Comparison of ENCODE assay signal across 11 cellular contexts in the genomic region with DNA sequence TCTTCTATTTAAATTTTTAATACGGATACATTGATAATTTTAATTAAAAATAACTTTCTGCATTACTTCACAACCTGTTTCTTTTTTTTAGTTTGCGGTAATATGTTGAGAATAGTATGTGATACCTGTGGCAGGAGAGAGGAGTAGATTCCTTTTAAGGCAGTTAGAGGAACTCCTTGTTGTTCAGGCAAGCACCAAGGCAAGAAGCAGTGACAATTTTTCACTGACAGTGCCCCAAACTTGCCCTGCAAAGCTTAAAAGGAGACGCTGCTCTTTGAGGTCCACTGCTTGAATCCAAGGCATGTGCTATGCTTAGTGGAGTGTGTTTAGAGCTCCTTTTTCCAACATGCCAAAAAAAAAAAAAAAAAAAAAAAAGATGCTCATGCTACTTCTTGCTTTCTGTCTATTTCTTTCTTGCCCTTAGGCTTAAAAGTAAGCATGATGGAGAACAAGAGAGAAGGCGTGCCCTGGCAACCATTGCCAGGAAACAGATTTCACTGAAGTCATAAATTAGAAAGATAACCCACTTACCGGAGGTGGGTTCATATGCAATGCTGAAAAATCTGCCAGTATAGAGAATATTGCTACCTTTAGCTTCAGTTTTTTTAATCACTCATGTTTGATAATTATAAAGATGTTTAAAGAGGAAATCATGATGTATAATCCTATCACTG. TPM values are rescaled to one million over a fixed set of nuclear protein-coding genes. Genes with fewer than 3 reads are reported as not detected.
A peak's percentile ranks its signal among the peaks of the same experiment; 100 is the strongest.
DNase-seq lines count a peak whose midpoint lies in the region; ATAC-seq lines count a peak whose summit lies in the region.
"Had no signal": no experiment of that assay in that cellular context is flagged by ENCODE, and none has a peak within 500 bp of the region (broad histone marks: within the 10 kb centered on the region; RNA-seq: fewer than 3 reads in every experiment).

No MANE protein-coding gene starts in this region.

- CTCF ChIA-PET in activated naive CD4-positive, alpha-beta T cell treated with anti-CD3 and anti-CD28 coated beads for 36 hours (lab: Charles Lee), result interaction anchor here (0.9 to 1.0 kb wide), 2 partner anchors 11 to 172 kb away, joined by 3 to 6 read pairs; no protein-coding TSS in a partner anchor

- H3K9me3 Mint-ChIP-seq in activated T-cell treated with anti-CD3 and anti-CD28 coated beads, Interleukin-2, amount 50 U/mL, for 24 hours, result no peaks in the 10 kb centered on the region
- no peaks in the 10 kb centered on the region for H3K9me3 Mint-ChIP-seq in activated naive CD4-positive, alpha-beta T cell treated with anti-CD3 and anti-CD28 coated beads for 36 hours
- H3K9me3 Mint-ChIP-seq in natural killer cell treated with Interleukin-12 subunit alpha and Interleukin-12 subunit beta and Interleukin-15 and Interleukin-18, amount 100 ng/mL, for 72 hours, result peaks cover 8% of the 10 kb centered on the region

- intact Hi-C loops in activated naive CD4-positive, alpha-beta T cell treated with anti-CD3 and anti-CD28 coated beads for 36 hours (cut with micrococcal nuclease), result loop anchor here (1.0 to 5.0 kb wide), 4 partner anchors 44 to 212 kb away; no protein-coding TSS in a partner anchor

- ATAC-seq in natural killer cell treated with Interleukin-12 subunit alpha and Interleukin-12 subunit beta and Interleukin-15 and Interleukin-18, amount 100 ng/mL, for 72 hours, result peak; percentile 47 to 48
- ATAC-seq: Right ventricle myocardium inferior had no signal

- H3K27ac Mint-ChIP-seq in activated T-cell treated with anti-CD3 and anti-CD28 coated beads, Interleukin-2, amount 50 U/mL, for 24 hours, result peak overlapping the region; percentile 11
- H3K27ac Mint-ChIP-seq in activated naive CD4-positive, alpha-beta T cell treated with anti-CD3 and anti-CD28 coated beads for 36 hours, result no peak overlapping the region
- peak overlapping the region; percentile 75 to 96 for H3K27ac Mint-ChIP-seq in natural killer cell treated with Interleukin-12 subunit alpha and Interleukin-12 subunit beta and Interleukin-15 and Interleukin-18, amount 100 ng/mL, for 72 hours

- peaks cover 54% of the 10 kb centered on the region for H3K4me1 Mint-ChIP-seq in activated T-cell treated with anti-CD3 and anti-CD28 coated beads, Interleukin-2, amount 50 U/mL, for 24 hours (ENCODE audit: low read depth)
- peaks cover 49% of the 10 kb centered on the region for H3K4me1 Mint-ChIP-seq in activated naive CD4-positive, alpha-beta T cell treated with anti-CD3 and anti-CD28 coated beads for 36 hours (ENCODE audit: low read depth)
- H3K4me1 Mint-ChIP-seq in natural killer cell treated with Interleukin-12 subunit alpha and Interleukin-12 subunit beta and Interleukin-15 and Interleukin-18, amount 100 ng/mL, for 72 hours (ENCODE audit: low read depth in 2 of 2), result peaks cover 27 to 39% of the 10 kb centered on the region in 2 donors

- H3K27me3 Mint-ChIP-seq in activated T-cell treated with anti-CD3 and anti-CD28 coated beads, Interleukin-2, amount 50 U/mL, for 24 hours, result no peaks in the 10 kb centered on the region
- H3K27me3 Mint-ChIP-seq in activated naive CD4-positive, alpha-beta T cell treated with anti-CD3 and anti-CD28 coated beads for 36 hours (ENCODE audit: low read depth), result no peaks in the 10 kb centered on the region
- H3K27me3 Mint-ChIP-seq in natural killer cell treated with Interleukin-12 subunit alpha and Interleukin-12 subunit beta and Interleukin-15 and Interleukin-18, amount 100 ng/mL, for 72 hours, result no peaks in the 10 kb centered on the region

- DNase-seq in activated T-cell treated with anti-CD3 and anti-CD28 coated beads, Interleukin-2, amount 50 U/mL, for 24 hours, result no peak
- no peak for DNase-seq in activated T-cell treated with anti-CD3 and anti-CD28 coated beads, Interleukin-2, amount 50 U/mL, for 48 hours
- peak; percentile 16 for DNase-seq in RPMI7951 (ENCODE audit: low read depth)
- peak; percentile 69 for DNase-seq in activated naive CD4-positive, alpha-beta T cell treated with anti-CD3 and anti-CD28 coated beads for 36 hours
- DNase-seq in natural killer cell treated with Interleukin-12 subunit alpha and Interleukin-12 subunit beta and Interleukin-15 and Interleukin-18, amount 100 ng/mL, for 72 hours (ENCODE audit: low spot score), result no peak
- no peak for DNase-seq in inferior parietal cortex (ENCODE audit: extremely low spot score)
- no peak for DNase-seq in mesenteric fat pad (ENCODE audit: low spot score)
- no peak for DNase-seq in SKM-1 (lab: John Stamatoyannopoulos, UW; ENCODE audit: unreplicated experiment)
- DNase-seq: NCI-H524 treated with DMSO at 0.1 percent for 48 hours, uterus had no signal

- H3K36me3 Mint-ChIP-seq in activated T-cell treated with anti-CD3 and anti-CD28 coated beads, Interleukin-2, amount 50 U/mL, for 24 hours (ENCODE audit: low read depth), result no peaks in the 10 kb centered on the region
- no peaks in the 10 kb centered on the region for H3K36me3 Mint-ChIP-seq in activated naive CD4-positive, alpha-beta T cell treated with anti-CD3 and anti-CD28 coated beads for 36 hours (ENCODE audit: low read depth)
- H3K36me3 Mint-ChIP-seq in natural killer cell treated with Interleukin-12 subunit alpha and Interleukin-12 subunit beta and Interleukin-15 and Interleukin-18, amount 100 ng/mL, for 72 hours, result peaks cover 6% of the 10 kb centered on the region

- peak overlapping the region; percentile 32 for H3K4me3 Mint-ChIP-seq in activated T-cell treated with anti-CD3 and anti-CD28 coated beads, Interleukin-2, amount 50 U/mL, for 24 hours
- H3K4me3 Mint-ChIP-seq in activated naive CD4-positive, alpha-beta T cell treated with anti-CD3 and anti-CD28 coated beads for 36 hours, result no peak overlapping the region
- H3K4me3 Mint-ChIP-seq in natural killer cell treated with Interleukin-12 subunit alpha and Interleukin-12 subunit beta and Interleukin-15 and Interleukin-18, amount 100 ng/mL, for 72 hours, result peak overlapping the region; percentile 68

RNA-seq across cellular contexts. Expression of a gene that starts 58.3 kb away (rescaled TPM):
- total RNA-seq in RPMI7951 (2014; rRNA removed; shearing (Covaris generic)), result 24.1 and 24.5 TPM in 2 replicates
- total RNA-seq in activated naive CD4-positive, alpha-beta T cell treated with anti-CD3 and anti-CD28 coated beads for 36 hours, result 10 to 100 TPM; 29.3 to 30.0 TPM
- total RNA-seq in natural killer cell treated with Interleukin-12 subunit alpha and Interleukin-12 subunit beta and Interleukin-15 and Interleukin-18, amount 100 ng/mL, for 72 hours, result 10 to 100 TPM; 37.1 to 56.1 TPM
- 17.4 TPM for total RNA-seq in mesenteric fat pad

Comparison
In these comparisons a context has a peak if more than half of its experiments do, and no peak if none do; other contexts are left out.
1. DNase-seq: peak in RPMI7951 (single experiment) and activated naive CD4-positive, alpha-beta T cell treated with anti-CD3 and anti-CD28 coated beads for 36 hours (single experiment); none in activated T-cell treated with anti-CD3 and anti-CD28 coated beads, Interleukin-2, amount 50 U/mL, for 24 hours (single experiment), activated T-cell treated with anti-CD3 and anti-CD28 coated beads, Interleukin-2, amount 50 U/mL, for 48 hours (0 of 2), natural killer cell treated with Interleukin-12 subunit alpha and Interleukin-12 subunit beta and Interleukin-15 and Interleukin-18, amount 100 ng/mL, for 72 hours (single experiment), inferior parietal cortex (single experiment), mesenteric fat pad (single experiment) and SKM-1 (single experiment).